ENCODE assay signal across 8 cellular contexts in genomic region chr17:63621684-63622570, GRCh38. TPM values are rescaled to one million over a fixed set of nuclear protein-coding genes. Genes with fewer than 3 reads are reported as not detected.
A peak's percentile ranks its signal among the peaks of the same experiment; 100 is the strongest.
DNase-seq lines count a peak whose midpoint lies in the region; ATAC-seq and TF ChIP-seq lines count a peak whose summit lies in the region.

MAP3K3 (plus strand) TSS chr17:63622417; CDS start chr17:63622760, 343 bp downstream.

- no peaks in the 10 kb centered on the region for H3K36me3 ChIP-seq in upper lobe of right lung

- H3K27me3 ChIP-seq in upper lobe of right lung: no peaks in the 10 kb centered on the region

- H3K4me3 ChIP-seq in upper lobe of right lung: peak within 1 kb of the TSS; percentile 78

- H3K9me3 ChIP-seq in T-helper 17 cell (ENCODE audit: control insufficient read depth, low read length, poor library complexity, severe bottlenecking) (no peaks in the 10 kb centered on the region), upper lobe of right lung (no peaks in the 10 kb centered on the region)

- ATAC-seq in HG02885 (IDR thresholded peaks at IDR 0.05; ENCODE audit: poor library complexity, unreplicated experiment) (peak; percentile 86), T-helper 17 cell (peak; percentile 92), left cardiac atrium (peak; percentile 95 to 97), upper lobe of right lung (peak; percentile 96)

- peaks cover 33% of the 10 kb centered on the region for H3K4me1 ChIP-seq in upper lobe of right lung

- DNase-seq in NCI-H1694 treated with DMSO at 0.1 percent for 48 hours (lab: John Stamatoyannopoulos, UW) (peak; percentile 99), T-helper 17 cell (peak; percentile 89 to 97 (median 91)), amygdala (lab: John Stamatoyannopoulos, UW) (peak; percentile 61 to 100 (median 100)), left cardiac atrium (peak; percentile 99), posterior vena cava (ENCODE audit: low spot score) (peak; percentile 99), upper lobe of right lung (peak; percentile 99)

- peak within 1 kb of the TSS; percentile 97 for H3K4me3 Mint-ChIP-seq in T-helper 17 cell

- H3K27me3 Mint-ChIP-seq in T-helper 17 cell: no peaks in the 10 kb centered on the region

- peak; percentile 95 for TF ChIP-seq POLR2A in GM15510 (IDR thresholded peaks at IDR 0.05; ENCODE audit: borderline replicate concordance, extremely low read depth, insufficient read length)

- H3K4me1 Mint-ChIP-seq in T-helper 17 cell: peaks cover 35% of the 10 kb centered on the region

- TF ChIP-seq CTCF in upper lobe of right lung (IDR thresholded peaks at IDR 0.05): peak; percentile 43

- peak within 1 kb of the TSS; percentile 82 for H3K27ac ChIP-seq in upper lobe of right lung

- intact Hi-C loops in left cardiac atrium (cut with DNase I): loop anchor here in 1 of 2 donors (5.0 kb wide), 1 partner anchor 70 kb away; the partner anchor contains the start of gene DCAF7
- intact Hi-C loops in posterior vena cava (cut with DNase I): no loop called here
- intact Hi-C loops in upper lobe of right lung (cut with DNase I): no loop called here

- H3K36me3 Mint-ChIP-seq in T-helper 17 cell (ENCODE audit: low read depth): peaks cover 2% of the 10 kb centered on the region

- peak within 1 kb of the TSS; percentile 86 for H3K27ac Mint-ChIP-seq in T-helper 17 cell

RNA-seq across cellular contexts. Expression of gene MAP3K3, which starts in this region (rescaled TPM):
- 10 to 100 TPM; 74.1 to 85.0 TPM for total RNA-seq in T-helper 17 cell
- 10 to 100 TPM; 38.2 to 45.3 TPM for total RNA-seq in left cardiac atrium
- total RNA-seq in posterior vena cava: 10 to 100 TPM; 38.5 to 39.8 TPM
- 57.5 TPM for total RNA-seq in upper lobe of right lung

Comparison
In these comparisons a context has a peak if more than half of its experiments do, and no peak if none do; other contexts are left out.
1. Peak in every context shown above with its lines: DNase-seq, ATAC-seq, H3K4me3 ChIP-seq and H3K27ac ChIP-seq.